Comparison of ENCODE assay signal across 1 cellular context in genomic region chr18:36638224-36638623, GRCh38.
TF ChIP-seq lines count a peak whose summit lies in the region.

No MANE protein-coding gene starts in this region.

TF ChIP-seq in GM12878, 131 proteins besides CTCF, POLR2A, EP300 and RAD21 (continued from another document and continues in another):
- TF ChIP-seq ZBTB40 (IDR thresholded peaks at IDR 0.05; ENCODE audit: borderline replicate concordance) = no peak
- TF ChIP-seq CBX3 (IDR thresholded peaks at IDR 0.05; ENCODE audit: borderline replicate concordance, low read depth) = no peak
- no peak for TF ChIP-seq FOS (IDR thresholded peaks at IDR 0.05; ENCODE audit: borderline replicate concordance, extremely low read depth, insufficient read length)
- TF ChIP-seq TCF3 (IDR thresholded peaks at IDR 0.05; ENCODE audit: borderline replicate concordance, insufficient read depth, low read depth, low read length) = peak; percentile 95
- TF ChIP-seq ZNF622 (IDR thresholded peaks at IDR 0.05) = no peak
- TF ChIP-seq RB1 (IDR thresholded peaks at IDR 0.05; ENCODE audit: borderline replicate concordance) = no peak
- TF ChIP-seq SMAD1 (IDR thresholded peaks at IDR 0.05; ENCODE audit: low read depth, partially characterized antibody) = no peak
- TF ChIP-seq HDGF (IDR thresholded peaks at IDR 0.05) = peak; percentile 52; the same call in 1 of the 2 replicates
- TF ChIP-seq MEF2A (IDR thresholded peaks at IDR 0.05; ENCODE audit: insufficient read depth, low read depth, low read length) = 0 out of 2 replicates have a peak, but pooled peaks have one; percentile 30
- TF ChIP-seq ZNF217 (IDR thresholded peaks at IDR 0.05) = no peak
- TF ChIP-seq ZSCAN29 (IDR thresholded peaks at IDR 0.05) = no peak
- TF ChIP-seq KDM1A (IDR thresholded peaks at IDR 0.05; ENCODE audit: borderline replicate concordance) = no peak
- TF ChIP-seq, protein P1, sequence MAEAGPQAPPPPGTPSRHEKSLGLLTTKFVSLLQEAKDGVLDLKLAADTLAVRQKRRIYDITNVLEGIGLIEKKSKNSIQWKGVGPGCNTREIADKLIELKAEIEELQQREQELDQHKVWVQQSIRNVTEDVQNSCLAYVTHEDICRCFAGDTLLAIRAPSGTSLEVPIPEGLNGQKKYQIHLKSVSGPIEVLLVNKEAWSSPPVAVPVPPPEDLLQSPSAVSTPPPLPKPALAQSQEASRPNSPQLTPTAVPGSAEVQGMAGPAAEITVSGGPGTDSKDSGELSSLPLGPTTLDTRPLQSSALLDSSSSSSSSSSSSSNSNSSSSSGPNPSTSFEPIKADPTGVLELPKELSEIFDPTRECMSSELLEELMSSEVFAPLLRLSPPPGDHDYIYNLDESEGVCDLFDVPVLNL (IDR thresholded peaks at IDR 0.05; ENCODE audit: low read depth, low read length) = no peak
- no peak for TF ChIP-seq CHD4 (IDR thresholded peaks at IDR 0.05)
- TF ChIP-seq PAX5 (IDR thresholded peaks at IDR 0.05; ENCODE audit: borderline replicate concordance, low read depth, low read length) = peak; percentile 90
- TF ChIP-seq SUPT20H (IDR thresholded peaks at IDR 0.05; ENCODE audit: borderline replicate concordance, control insufficient read depth, low read depth, low read length) = no peak
- TF ChIP-seq ZNF24 (IDR thresholded peaks at IDR 0.05) = no peak
- no peak for TF ChIP-seq CHD1 (IDR thresholded peaks at IDR 0.05; ENCODE audit: low read depth, low read length)
- no peak for TF ChIP-seq RCOR1 (conservative IDR thresholded peaks at IDR 0.05; ENCODE audit: low read depth, low read length)
- TF ChIP-seq SUZ12 (IDR thresholded peaks at IDR 0.05; ENCODE audit: unreplicated experiment) = no peak
- TF ChIP-seq NR2C1 (IDR thresholded peaks at IDR 0.05) = no peak
- no peak for TF ChIP-seq ESRRA (IDR thresholded peaks at IDR 0.05; ENCODE audit: low read length)
- TF ChIP-seq, protein P2, sequence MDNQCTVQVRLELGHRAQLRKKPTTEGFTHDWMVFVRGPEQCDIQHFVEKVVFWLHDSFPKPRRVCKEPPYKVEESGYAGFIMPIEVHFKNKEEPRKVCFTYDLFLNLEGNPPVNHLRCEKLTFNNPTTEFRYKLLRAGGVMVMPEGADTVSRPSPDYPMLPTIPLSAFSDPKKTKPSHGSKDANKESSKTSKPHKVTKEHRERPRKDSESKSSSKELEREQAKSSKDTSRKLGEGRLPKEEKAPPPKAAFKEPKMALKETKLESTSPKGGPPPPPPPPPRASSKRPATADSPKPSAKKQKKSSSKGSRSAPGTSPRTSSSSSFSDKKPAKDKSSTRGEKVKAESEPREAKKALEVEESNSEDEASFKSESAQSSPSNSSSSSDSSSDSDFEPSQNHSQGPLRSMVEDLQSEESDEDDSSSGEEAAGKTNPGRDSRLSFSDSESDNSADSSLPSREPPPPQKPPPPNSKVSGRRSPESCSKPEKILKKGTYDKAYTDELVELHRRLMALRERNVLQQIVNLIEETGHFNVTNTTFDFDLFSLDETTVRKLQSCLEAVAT (IDR thresholded peaks at IDR 0.05) = peak; percentile 64
- TF ChIP-seq POLR2AphosphoS2 (IDR thresholded peaks at IDR 0.05; ENCODE audit: low read depth, low read length) = no peak
- peak; percentile 68; the same call in 1 of the 2 replicates for TF ChIP-seq CBX5 (IDR thresholded peaks at IDR 0.05; ENCODE audit: low read depth)
- peak; percentile 9 for TF ChIP-seq PBX3 (IDR thresholded peaks at IDR 0.05; ENCODE audit: insufficient replicate concordance, low read depth, low read length)
- TF ChIP-seq RBBP5 (conservative IDR thresholded peaks at IDR 0.05) = no peak
- no peak for TF ChIP-seq GABPA (IDR thresholded peaks at IDR 0.05; ENCODE audit: low read depth)
- no peak for TF ChIP-seq LARP7 (IDR thresholded peaks at IDR 0.05)
- TF ChIP-seq TCF7 (IDR thresholded peaks at IDR 0.05; ENCODE audit: borderline replicate concordance) = no peak
- TF ChIP-seq WRNIP1 (IDR thresholded peaks at IDR 0.05; ENCODE audit: borderline replicate concordance, low read depth, low read length) = no peak
- peak; percentile 50; the same call in 1 of the 2 replicates for TF ChIP-seq YY1 (IDR thresholded peaks at IDR 0.05; ENCODE audit: low read depth, low read length)
- peak; percentile 71 for TF ChIP-seq MTA2 (IDR thresholded peaks at IDR 0.05; ENCODE audit: low read depth)
- no peak for TF ChIP-seq NFYA (IDR thresholded peaks at IDR 0.05; ENCODE audit: borderline replicate concordance, low read depth, low read length)
- no peak for TF ChIP-seq EZH2 (IDR thresholded peaks at IDR 0.05; ENCODE audit: borderline replicate concordance, control insufficient read depth, low read depth, low read length)
- TF ChIP-seq NFXL1 (IDR thresholded peaks at IDR 0.05; ENCODE audit: borderline replicate concordance) = no peak
- TF ChIP-seq, protein P3, sequence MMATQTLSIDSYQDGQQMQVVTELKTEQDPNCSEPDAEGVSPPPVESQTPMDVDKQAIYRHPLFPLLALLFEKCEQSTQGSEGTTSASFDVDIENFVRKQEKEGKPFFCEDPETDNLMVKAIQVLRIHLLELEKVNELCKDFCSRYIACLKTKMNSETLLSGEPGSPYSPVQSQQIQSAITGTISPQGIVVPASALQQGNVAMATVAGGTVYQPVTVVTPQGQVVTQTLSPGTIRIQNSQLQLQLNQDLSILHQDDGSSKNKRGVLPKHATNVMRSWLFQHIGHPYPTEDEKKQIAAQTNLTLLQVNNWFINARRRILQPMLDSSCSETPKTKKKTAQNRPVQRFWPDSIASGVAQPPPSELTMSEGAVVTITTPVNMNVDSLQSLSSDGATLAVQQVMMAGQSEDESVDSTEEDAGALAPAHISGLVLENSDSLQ (IDR thresholded peaks at IDR 0.05) = no peak; the same call in 1 of the 2 replicates
- TF ChIP-seq HDAC6 (IDR thresholded peaks at IDR 0.05; ENCODE audit: unreplicated experiment) = no peak
- no peak for TF ChIP-seq KAT2A (conservative IDR thresholded peaks at IDR 0.05; ENCODE audit: control insufficient read depth, low read depth, low read length)
- TF ChIP-seq, protein P4, sequence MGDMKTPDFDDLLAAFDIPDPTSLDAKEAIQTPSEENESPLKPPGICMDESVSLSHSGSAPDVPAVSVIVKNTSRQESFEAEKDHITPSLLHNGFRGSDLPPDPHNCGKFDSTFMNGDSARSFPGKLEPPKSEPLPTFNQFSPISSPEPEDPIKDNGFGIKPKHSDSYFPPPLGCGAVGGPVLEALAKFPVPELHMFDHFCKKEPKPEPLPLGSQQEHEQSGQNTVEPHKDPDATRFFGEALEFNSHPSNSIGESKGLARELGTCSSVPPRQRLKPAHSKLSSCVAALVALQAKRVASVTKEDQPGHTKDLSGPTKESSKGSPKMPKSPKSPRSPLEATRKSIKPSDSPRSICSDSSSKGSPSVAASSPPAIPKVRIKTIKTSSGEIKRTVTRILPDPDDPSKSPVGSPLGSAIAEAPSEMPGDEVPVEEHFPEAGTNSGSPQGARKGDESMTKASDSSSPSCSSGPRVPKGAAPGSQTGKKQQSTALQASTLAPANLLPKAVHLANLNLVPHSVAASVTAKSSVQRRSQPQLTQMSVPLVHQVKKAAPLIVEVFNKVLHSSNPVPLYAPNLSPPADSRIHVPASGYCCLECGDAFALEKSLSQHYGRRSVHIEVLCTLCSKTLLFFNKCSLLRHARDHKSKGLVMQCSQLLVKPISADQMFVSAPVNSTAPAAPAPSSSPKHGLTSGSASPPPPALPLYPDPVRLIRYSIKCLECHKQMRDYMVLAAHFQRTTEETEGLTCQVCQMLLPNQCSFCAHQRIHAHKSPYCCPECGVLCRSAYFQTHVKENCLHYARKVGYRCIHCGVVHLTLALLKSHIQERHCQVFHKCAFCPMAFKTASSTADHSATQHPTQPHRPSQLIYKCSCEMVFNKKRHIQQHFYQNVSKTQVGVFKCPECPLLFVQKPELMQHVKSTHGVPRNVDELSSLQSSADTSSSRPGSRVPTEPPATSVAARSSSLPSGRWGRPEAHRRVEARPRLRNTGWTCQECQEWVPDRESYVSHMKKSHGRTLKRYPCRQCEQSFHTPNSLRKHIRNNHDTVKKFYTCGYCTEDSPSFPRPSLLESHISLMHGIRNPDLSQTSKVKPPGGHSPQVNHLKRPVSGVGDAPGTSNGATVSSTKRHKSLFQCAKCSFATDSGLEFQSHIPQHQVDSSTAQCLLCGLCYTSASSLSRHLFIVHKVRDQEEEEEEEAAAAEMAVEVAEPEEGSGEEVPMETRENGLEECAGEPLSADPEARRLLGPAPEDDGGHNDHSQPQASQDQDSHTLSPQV (IDR thresholded peaks at IDR 0.05) = no peak
- peak; percentile 51; the same call in 1 of the 3 replicates for TF ChIP-seq POU2F2 (IDR thresholded peaks at IDR 0.05; ENCODE audit: borderline replicate concordance, low read depth, low read length)
- TF ChIP-seq, protein P5, sequence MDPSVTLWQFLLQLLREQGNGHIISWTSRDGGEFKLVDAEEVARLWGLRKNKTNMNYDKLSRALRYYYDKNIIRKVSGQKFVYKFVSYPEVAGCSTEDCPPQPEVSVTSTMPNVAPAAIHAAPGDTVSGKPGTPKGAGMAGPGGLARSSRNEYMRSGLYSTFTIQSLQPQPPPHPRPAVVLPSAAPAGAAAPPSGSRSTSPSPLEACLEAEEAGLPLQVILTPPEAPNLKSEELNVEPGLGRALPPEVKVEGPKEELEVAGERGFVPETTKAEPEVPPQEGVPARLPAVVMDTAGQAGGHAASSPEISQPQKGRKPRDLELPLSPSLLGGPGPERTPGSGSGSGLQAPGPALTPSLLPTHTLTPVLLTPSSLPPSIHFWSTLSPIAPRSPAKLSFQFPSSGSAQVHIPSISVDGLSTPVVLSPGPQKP (IDR thresholded peaks at IDR 0.05; ENCODE audit: low read depth, low read length) = no peak
- no peak for TF ChIP-seq BRCA1 (IDR thresholded peaks at IDR 0.05; ENCODE audit: low read depth, low read length)
- peak; percentile 54; the same call in 1 of the 2 replicates for TF ChIP-seq ZBED1 (IDR thresholded peaks at IDR 0.05; ENCODE audit: borderline replicate concordance)
- no peak for TF ChIP-seq BCLAF1 (IDR thresholded peaks at IDR 0.05)
- TF ChIP-seq ETV6 (conservative IDR thresholded peaks at IDR 0.05 in 1 of 2, IDR thresholded peaks at IDR 0.05 in 1 of 2; ENCODE audit: borderline replicate concordance in 1 of 2, low read depth in 1 of 2) = no peak
- TF ChIP-seq NBN (IDR thresholded peaks at IDR 0.05) = peak; percentile 65
- TF ChIP-seq IRF4 (IDR thresholded peaks at IDR 0.05; ENCODE audit: low read depth, low read length) = peak; percentile 99
- peak; percentile 59; the same call in 1 of the 2 replicates for TF ChIP-seq FOXM1 (IDR thresholded peaks at IDR 0.05; ENCODE audit: low read depth, low read length)
